In the genomic region with DNA sequence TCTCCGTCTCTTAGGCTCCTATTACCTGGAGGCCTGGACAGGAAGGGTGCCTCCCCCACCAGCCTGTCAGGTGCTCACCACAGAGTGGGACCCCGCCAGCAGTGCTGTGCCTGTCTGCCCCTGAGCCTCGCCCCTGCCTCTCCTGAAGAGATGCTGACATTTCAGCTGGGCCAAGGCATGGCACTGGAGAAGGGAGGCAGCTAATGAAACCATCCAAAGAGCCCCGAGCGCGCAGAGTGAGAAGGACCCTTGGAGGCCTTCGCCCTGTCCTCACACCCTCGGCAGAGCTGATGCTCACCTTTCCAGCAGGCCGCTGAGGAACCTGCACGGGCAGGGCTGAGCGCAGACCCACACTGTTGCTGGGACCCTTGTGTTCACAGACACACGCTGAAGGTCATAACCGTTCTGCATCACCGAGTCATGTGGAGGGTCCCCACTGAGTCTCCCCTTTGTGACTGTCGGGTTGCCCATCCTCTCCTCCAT, we compare ENCODE assay signal across 17 cellular contexts. TPM values are rescaled to one million over a fixed set of nuclear protein-coding genes. Genes with fewer than 3 reads are reported as not detected.
A peak's percentile ranks its signal among the peaks of the same experiment; 100 is the strongest.
DNase-seq lines count a peak whose midpoint lies in the region; ATAC-seq and TF ChIP-seq lines count a peak whose summit lies in the region.
"Had no signal": no experiment of that assay in that cellular context is flagged by ENCODE, and none has a peak within 500 bp of the region (broad histone marks: within the 10 kb centered on the region; RNA-seq: fewer than 3 reads in every experiment).

No MANE protein-coding gene starts in this region.

- TF ChIP-seq CTCF in HCT116 (IDR thresholded peaks at IDR 0.05 in 2 of 3, conservative IDR thresholded peaks at IDR 0.05 in 1 of 3; ENCODE audit: borderline replicate concordance in 1 of 3, insufficient read depth in 1 of 3, low read depth in 2 of 3, low read length in 2 of 3): no peak
- no peak for TF ChIP-seq CTCF in neural crest cell (conservative IDR thresholded peaks at IDR 0.05)
- TF ChIP-seq CTCF in HFFc6 (IDR thresholded peaks at IDR 0.05): no peak

- CTCF ChIA-PET in HCT116 (lab: Charles Lee): no interaction called here

- no peak overlapping the region; a peak in 1 of 4 replicates for H3K4me3 ChIP-seq in HCT116 (replicated peaks in 1 of 2; ENCODE audit: low read depth in 1 of 2, low read length in 2 of 2)

- no peak for DNase-seq in T-helper 1 cell
- no peak for DNase-seq in HCT116 (ENCODE audit: low read depth, low spot score)
- DNase-seq in central memory CD8-positive, alpha-beta T cell (ENCODE audit: low spot score in 2 of 2): no peak
- no peak for DNase-seq in neural crest cell (ENCODE audit: low read depth, low spot score)
- DNase-seq in HFFc6: no peak
- DNase-seq: activated CD4-positive, alpha-beta T cell treated with anti-CD3 and anti-CD28 coated beads for 48 hours; DMS 273 treated with DMSO at 0.1 percent for 48 hours; hypothalamus; mammary epithelial cell; NCI-H1048; NCI-H446; PC-3 had no signal

- peaks cover 23% of the 10 kb centered on the region for H3K79me2 ChIP-seq in HCT116 (ENCODE audit: insufficient read depth, low read length)

- no peak overlapping the region; the same call in 1 of the 2 replicates for H3K9ac ChIP-seq in HCT116 (ENCODE audit: low read length)

- peak overlapping the region; percentile 26 for H3K27ac Mint-ChIP-seq in T-helper 1 cell treated with Interleukin-12 subunit alpha and Interleukin-12 subunit beta and Interleukin-4 antibody, amounts not matched to agents 30 μg/mL and 1 μg/mL, for 36 hours
- no peak overlapping the region for H3K27ac Mint-ChIP-seq in central memory CD8-positive, alpha-beta T cell (ENCODE audit: low read depth)
- H3K27ac Mint-ChIP-seq in neural crest cell (ENCODE audit: unreplicated experiment) (no peak overlapping the region), HFFc6 (no peak overlapping the region; the same call in 1 of the 2 replicates)

- peaks cover 18% of the 10 kb centered on the region for H3K4me1 Mint-ChIP-seq in T-helper 1 cell treated with Interleukin-12 subunit alpha and Interleukin-12 subunit beta and Interleukin-4 antibody, amounts not matched to agents 30 μg/mL and 1 μg/mL, for 36 hours (ENCODE audit: low read depth)
- H3K4me1 Mint-ChIP-seq in central memory CD8-positive, alpha-beta T cell: peaks cover 9% of the 10 kb centered on the region
- H3K4me1 Mint-ChIP-seq in neural crest cell (peaks cover 8% of the 10 kb centered on the region), HFFc6 (ENCODE audit: low read depth) (peaks cover 7% of the 10 kb centered on the region)

- H4K20me1 ChIP-seq in HCT116 (ENCODE audit: insufficient read depth): no peaks in the 10 kb centered on the region

- no peaks in the 10 kb centered on the region for H3K27me3 ChIP-seq in HCT116 (ENCODE audit: insufficient read depth, low read length)
- H3K27me3 ChIP-seq: pancreas had no signal

- POLR2A ChIA-PET in HCT116 (lab: Charles Lee): no interaction called here

- H3K4me3 Mint-ChIP-seq in T-helper 1 cell treated with Interleukin-12 subunit alpha and Interleukin-12 subunit beta and Interleukin-4 antibody, amounts not matched to agents 30 μg/mL and 1 μg/mL, for 36 hours: peak overlapping the region; percentile 71
- H3K4me3 Mint-ChIP-seq in central memory CD8-positive, alpha-beta T cell: peak overlapping the region; percentile 83
- H3K4me3 Mint-ChIP-seq in neural crest cell (peak overlapping the region; percentile 86), HFFc6 (no peak overlapping the region)

- RAD21 ChIA-PET in HCT116 (lab: Charles Lee; ENCODE audit: low non-redundant PET in 1 of 2, low total read pairs in 2 of 2, uncharacterized antibody in 2 of 2, unreplicated experiment in 2 of 2): interaction anchor here in 1 of 2 experiments (0.6 kb wide), 1 partner anchor 173 kb away, joined by 3 read pairs; no protein-coding TSS in a partner anchor

- no peaks in the 10 kb centered on the region for H3K9me3 ChIP-seq in HCT116 (ENCODE audit: control insufficient read depth in 1 of 2, insufficient read depth in 1 of 2, low read depth in 1 of 2, low read length in 2 of 2)
- H3K9me3 ChIP-seq: pancreas had no signal

- TF ChIP-seq RAD21 in HCT116 (IDR thresholded peaks at IDR 0.05; ENCODE audit: low read depth): no peak

- H2AFZ ChIP-seq in HCT116 (ENCODE audit: low read depth, low read length, poor library complexity, severe bottlenecking): no peak overlapping the region

- H3K27ac ChIP-seq in HCT116 (ENCODE audit: low read depth, low read length): peak overlapping the region; percentile 85; the same call in 1 of the 2 replicates

- intact Hi-C loops in HCT116 (cut with micrococcal nuclease): no loop called here

- ATAC-seq in HCT116 (no peak), GM18517 (IDR thresholded peaks at IDR 0.05; ENCODE audit: unreplicated experiment) (no peak), HG02885 (IDR thresholded peaks at IDR 0.05; ENCODE audit: poor library complexity, unreplicated experiment) (no peak)
- ATAC-seq in central memory CD8-positive, alpha-beta T cell (replicated peaks; ENCODE audit: extremely low read depth, poor library complexity, severe bottlenecking): no peak
- ATAC-seq: esophagus mucosa, pancreas, PC-3 had no signal

- peaks cover 0 to 4% of the 10 kb centered on the region in 2 experiments; a peak in 1 of 4 replicates for H3K36me3 ChIP-seq in HCT116 (ENCODE audit: control insufficient read depth in 1 of 2, insufficient read depth in 2 of 2, low read length in 2 of 2)
- H3K36me3 ChIP-seq: pancreas had no signal

- BruUV-seq in HCT116 (replicated peaks; lab: Mats Ljungman, UMichigan): no TSS peak

- TF ChIP-seq POLR2A in HCT116 (IDR thresholded peaks at IDR 0.05; ENCODE audit: borderline replicate concordance, extremely low read depth, insufficient read depth, insufficient read length): no peak

- H3K4me1 ChIP-seq in HCT116 (ENCODE audit: control insufficient read depth in 1 of 2, insufficient read depth in 2 of 2, low read length in 2 of 2): peaks cover 11 to 30% of the 10 kb centered on the region in 2 experiments

- H3K4me2 ChIP-seq in HCT116 (ENCODE audit: low read length): peak overlapping the region; percentile 91; the same call in 1 of the 2 replicates

- no peaks in the 10 kb centered on the region for H3K36me3 Mint-ChIP-seq in T-helper 1 cell treated with Interleukin-12 subunit alpha and Interleukin-12 subunit beta and Interleukin-4 antibody, amounts not matched to agents 30 μg/mL and 1 μg/mL, for 36 hours (ENCODE audit: low read depth)
- H3K36me3 Mint-ChIP-seq in central memory CD8-positive, alpha-beta T cell (ENCODE audit: insufficient read depth): peaks cover 8% of the 10 kb centered on the region
- H3K36me3 Mint-ChIP-seq in neural crest cell (ENCODE audit: low read depth) (peaks cover 2% of the 10 kb centered on the region), HFFc6 (ENCODE audit: low read depth) (no peaks in the 10 kb centered on the region)

- no peaks in the 10 kb centered on the region for H3K9me3 Mint-ChIP-seq in T-helper 1 cell treated with Interleukin-12 subunit alpha and Interleukin-12 subunit beta and Interleukin-4 antibody, amounts not matched to agents 30 μg/mL and 1 μg/mL, for 36 hours
- no peaks in the 10 kb centered on the region for H3K9me3 Mint-ChIP-seq in central memory CD8-positive, alpha-beta T cell
- H3K9me3 Mint-ChIP-seq in neural crest cell (no peaks in the 10 kb centered on the region), HFFc6 (no peaks in the 10 kb centered on the region)

- no peaks in the 10 kb centered on the region for H3K27me3 Mint-ChIP-seq in T-helper 1 cell treated with Interleukin-12 subunit alpha and Interleukin-12 subunit beta and Interleukin-4 antibody, amounts not matched to agents 30 μg/mL and 1 μg/mL, for 36 hours (ENCODE audit: low read depth)
- no peaks in the 10 kb centered on the region for H3K27me3 Mint-ChIP-seq in central memory CD8-positive, alpha-beta T cell
- H3K27me3 Mint-ChIP-seq in neural crest cell (ENCODE audit: low read depth) (no peaks in the 10 kb centered on the region), HFFc6 (ENCODE audit: insufficient read depth) (peaks cover 8% of the 10 kb centered on the region)

- no peaks in the 10 kb centered on the region for H3K9me2 ChIP-seq in HCT116 (ENCODE audit: insufficient read depth)

TF ChIP-seq in HCT116, 20 proteins besides CTCF, POLR2A, EP300 and RAD21 (continues in another document):
- no peak for TF ChIP-seq CEBPB (IDR thresholded peaks at IDR 0.05; ENCODE audit: low read depth)
- TF ChIP-seq POLR2AphosphoS5 (IDR thresholded peaks at IDR 0.05; ENCODE audit: low read depth, low read length): no peak
- TF ChIP-seq EZH2phosphoT487 (IDR thresholded peaks at IDR 0.05; ENCODE audit: borderline replicate concordance): no peak
- TF ChIP-seq, protein P1, sequence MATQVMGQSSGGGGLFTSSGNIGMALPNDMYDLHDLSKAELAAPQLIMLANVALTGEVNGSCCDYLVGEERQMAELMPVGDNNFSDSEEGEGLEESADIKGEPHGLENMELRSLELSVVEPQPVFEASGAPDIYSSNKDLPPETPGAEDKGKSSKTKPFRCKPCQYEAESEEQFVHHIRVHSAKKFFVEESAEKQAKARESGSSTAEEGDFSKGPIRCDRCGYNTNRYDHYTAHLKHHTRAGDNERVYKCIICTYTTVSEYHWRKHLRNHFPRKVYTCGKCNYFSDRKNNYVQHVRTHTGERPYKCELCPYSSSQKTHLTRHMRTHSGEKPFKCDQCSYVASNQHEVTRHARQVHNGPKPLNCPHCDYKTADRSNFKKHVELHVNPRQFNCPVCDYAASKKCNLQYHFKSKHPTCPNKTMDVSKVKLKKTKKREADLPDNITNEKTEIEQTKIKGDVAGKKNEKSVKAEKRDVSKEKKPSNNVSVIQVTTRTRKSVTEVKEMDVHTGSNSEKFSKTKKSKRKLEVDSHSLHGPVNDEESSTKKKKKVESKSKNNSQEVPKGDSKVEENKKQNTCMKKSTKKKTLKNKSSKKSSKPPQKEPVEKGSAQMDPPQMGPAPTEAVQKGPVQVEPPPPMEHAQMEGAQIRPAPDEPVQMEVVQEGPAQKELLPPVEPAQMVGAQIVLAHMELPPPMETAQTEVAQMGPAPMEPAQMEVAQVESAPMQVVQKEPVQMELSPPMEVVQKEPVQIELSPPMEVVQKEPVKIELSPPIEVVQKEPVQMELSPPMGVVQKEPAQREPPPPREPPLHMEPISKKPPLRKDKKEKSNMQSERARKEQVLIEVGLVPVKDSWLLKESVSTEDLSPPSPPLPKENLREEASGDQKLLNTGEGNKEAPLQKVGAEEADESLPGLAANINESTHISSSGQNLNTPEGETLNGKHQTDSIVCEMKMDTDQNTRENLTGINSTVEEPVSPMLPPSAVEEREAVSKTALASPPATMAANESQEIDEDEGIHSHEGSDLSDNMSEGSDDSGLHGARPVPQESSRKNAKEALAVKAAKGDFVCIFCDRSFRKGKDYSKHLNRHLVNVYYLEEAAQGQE (IDR thresholded peaks at IDR 0.05; ENCODE audit: low read depth): no peak
- TF ChIP-seq EZH2 (IDR thresholded peaks at IDR 0.05): no peak

RNA-seq across cellular contexts. Expression of gene LRFN4, which starts 2.1 kb away (rescaled TPM):
- total RNA-seq in HCT116 (2021; ENCODE audit: unreplicated experiment) (55.4 TPM), neural crest cell (36.2 and 37.2 TPM in 2 replicates)
- polyA plus RNA-seq in HCT116 (2012): 28.7 and 30.2 TPM in 2 replicates
- total RNA-seq in HFFc6 (2021; fragmentation: NEBNext Ultra II Directional; extraction: Animal tissue kit (Norgen Biotek cat#: 25700)): 10 to 100 TPM; 30.3 to 43.4 (median 34.6) TPM

RNA-seq across cellular contexts. Expression of gene RCE1, which starts 11.5 kb away (rescaled TPM):
- total RNA-seq in HCT116 (2021; ENCODE audit: unreplicated experiment) (35.3 TPM), neural crest cell (34.3 and 35.8 TPM in 2 replicates)
- polyA plus RNA-seq in HCT116 (2012): 35.0 and 37.5 TPM in 2 replicates
- total RNA-seq in HFFc6 (2021; fragmentation: NEBNext Ultra II Directional; extraction: Animal tissue kit (Norgen Biotek cat#: 25700)): 10 to 100 TPM; 13.7 to 18.5 (median 16.3) TPM
